ENCODE assay signal across 9 cellular contexts in the genomic region with DNA sequence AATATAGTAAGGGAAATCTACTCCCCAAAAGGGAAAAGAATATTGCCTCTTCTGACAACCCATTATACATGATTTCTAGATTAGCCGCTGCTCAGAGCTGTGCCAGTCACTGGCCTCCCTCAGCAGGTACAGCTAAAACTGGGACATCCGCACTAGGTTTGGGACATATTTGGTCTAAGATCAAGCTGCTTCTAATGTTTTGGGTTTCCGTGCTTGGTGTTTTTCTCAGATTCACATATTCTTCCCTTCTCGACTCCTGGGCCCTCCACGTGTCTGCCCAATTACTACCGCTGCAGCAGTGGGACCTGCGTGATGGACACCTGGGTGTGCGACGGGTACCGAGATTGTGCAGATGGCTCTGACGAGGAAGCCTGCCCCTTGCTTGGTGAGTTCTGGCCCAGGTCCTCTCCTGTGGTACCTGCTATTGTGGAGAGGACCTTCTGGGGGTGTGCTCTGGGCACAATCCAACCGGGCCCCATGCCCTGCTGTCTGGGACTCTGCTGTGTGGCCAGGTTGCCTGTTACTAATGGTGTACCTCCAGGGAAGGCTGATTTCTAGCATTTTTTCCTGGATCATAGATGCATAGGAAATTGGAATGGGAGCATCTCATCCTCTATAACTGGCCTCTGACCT.
DNase-seq lines count a peak whose midpoint lies in the region; ATAC-seq and TF ChIP-seq lines count a peak whose summit lies in the region.
"Had no signal": no experiment of that assay in that cellular context is flagged by ENCODE, and none has a peak within 500 bp of the region (broad histone marks: within the 10 kb centered on the region; RNA-seq: fewer than 3 reads in every experiment).

No MANE protein-coding gene starts in this region.

- DNase-seq in T-cell (no peak), breast epithelium (ENCODE audit: low spot score in 2 of 2) (no peak), NOMO-1 (lab: John Stamatoyannopoulos, UW; ENCODE audit: unreplicated experiment in 2 of 2) (no peak), inferior parietal cortex (ENCODE audit: extremely low spot score) (no peak)
- DNase-seq: lower lobe of right lung had no signal

- H3K27me3 Mint-ChIP-seq in T-cell, result no peaks in the 10 kb centered on the region

- ATAC-seq in GM21619 (IDR thresholded peaks at IDR 0.05; ENCODE audit: unreplicated experiment), result peak; percentile 2
- peak in 3 of 4 experiments; percentile 24 to 40 (median 33) for ATAC-seq in T-cell (replicated peaks in 1 of 4)
- no peak for ATAC-seq in GM18505 (IDR thresholded peaks at IDR 0.05; ENCODE audit: unreplicated experiment)

- no peak overlapping the region for H3K9ac ChIP-seq in liver (ENCODE audit: low read depth in 1 of 2, low read length in 2 of 2)

- no peaks in the 10 kb centered on the region for H3K9me3 ChIP-seq in liver (ENCODE audit: control insufficient read depth in 4 of 4, low read length in 3 of 4)
- no peaks in the 10 kb centered on the region for H3K9me3 ChIP-seq in breast epithelium
- H3K9me3 ChIP-seq: lower lobe of right lung had no signal

- H3K4me3 Mint-ChIP-seq in T-cell, result no peak overlapping the region

- H3K27ac Mint-ChIP-seq in T-cell, result peak overlapping the region; percentile 54 to 81

- POLR2A ChIA-PET in T-cell (lab: Charles Lee), result interaction anchor here in 1 of 2 donors (0.5 kb wide), 1 partner anchor 8 kb away, joined by 3 read pairs; no protein-coding TSS in a partner anchor

- peak overlapping the region; percentile 21; the same call in 1 of the 2 replicates for H3K4me3 ChIP-seq in GM08714 (ENCODE audit: low read length)
- H3K4me3 ChIP-seq in liver (ENCODE audit: low read depth in 1 of 3, low read length in 3 of 3), result no peak overlapping the region
- H3K4me3 ChIP-seq in breast epithelium, result no peak overlapping the region
- H3K4me3 ChIP-seq: lower lobe of right lung had no signal

- H3K27me3 ChIP-seq in liver (ENCODE audit: control insufficient read depth in 4 of 4, insufficient read depth in 4 of 4, low read length in 3 of 4) (no peaks in the 10 kb centered on the region), breast epithelium (no peaks in the 10 kb centered on the region)

- intact Hi-C loops in breast epithelium (cut with DNase I; ENCODE audit: low total_unique reads), result loop anchor here (10.0 kb wide), 1 partner anchor 256 kb away; no protein-coding TSS in a partner anchor

- H3K4me1 ChIP-seq in liver (ENCODE audit: control insufficient read depth in 4 of 4, insufficient read depth in 4 of 4, low read length in 3 of 4) (peaks cover 3 to 46% (median 13%) of the 10 kb centered on the region in 4 donors), breast epithelium (no peaks in the 10 kb centered on the region)

- TF ChIP-seq RAD21 in liver (IDR thresholded peaks at IDR 0.05), result no peak

- peaks cover 66% of the 10 kb centered on the region for H3K36me3 Mint-ChIP-seq in T-cell

- CTCF ChIA-PET in T-cell (lab: Charles Lee), result interaction anchor here (0.6 to 2.1 kb wide), 19 partner anchors 9 to 344 kb away, joined by 3 to 15 read pairs (median 3); a partner anchor contains a TSS

- peaks cover 0 to 66% (median 52%) of the 10 kb centered on the region in 4 donors for H3K36me3 ChIP-seq in liver (ENCODE audit: control insufficient read depth in 4 of 4, insufficient read depth in 3 of 4, low read depth in 1 of 4, low read length in 3 of 4)
- H3K36me3 ChIP-seq in breast epithelium, result no peaks in the 10 kb centered on the region

- peaks cover 0 to 20% (median 6%) of the 10 kb centered on the region in 3 donors for H3K4me1 Mint-ChIP-seq in T-cell

- no peak for TF ChIP-seq POLR2A in breast epithelium (IDR thresholded peaks at IDR 0.05)
- TF ChIP-seq POLR2A in GM18505 (IDR thresholded peaks at IDR 0.05; ENCODE audit: borderline replicate concordance, extremely low read depth, insufficient read depth, insufficient read length), result no peak

- TF ChIP-seq CTCF in liver (IDR thresholded peaks at IDR 0.05; ENCODE audit: low read depth, low read length, missing input control) (no peak), breast epithelium (IDR thresholded peaks at IDR 0.05) (no peak)

- WGBS in liver, result 88% methylated on average over 12 of the region's 12 CpGs

- H3K27ac ChIP-seq in liver (ENCODE audit: low read depth in 1 of 2, low read length in 2 of 2) (peak overlapping the region; percentile 89 to 98), breast epithelium (no peak overlapping the region)
- H3K27ac ChIP-seq: lower lobe of right lung had no signal

- H3K9me3 Mint-ChIP-seq in T-cell, result no peaks in the 10 kb centered on the region

TF ChIP-seq in liver, 16 proteins besides CTCF, POLR2A, EP300 and RAD21:
- TF ChIP-seq NR2F2 (IDR thresholded peaks at IDR 0.05), result no peak
- no peak for TF ChIP-seq EGR1 (IDR thresholded peaks at IDR 0.05; ENCODE audit: low read depth in 2 of 2)
- TF ChIP-seq TAF1 (conservative IDR thresholded peaks at IDR 0.05), result no peak
- no peak for TF ChIP-seq FOXA2 (IDR thresholded peaks at IDR 0.05)

Comparison
In these comparisons a context has a peak if more than half of its experiments do, and no peak if none do; other contexts are left out.
1. H3K27ac ChIP-seq: peak in liver (2 of 2); none in breast epithelium (0 of 2).